In genomic region chr3:2920103-2920502, GRCh38 we compare ENCODE assay signal across 20 cellular contexts.
DNase-seq lines count a peak whose midpoint lies in the region; ATAC-seq and TF ChIP-seq lines count a peak whose summit lies in the region.
"Had no signal": no experiment of that assay in that cellular context is flagged by ENCODE, and none has a peak within 500 bp of the region (broad histone marks: within the 10 kb centered on the region; RNA-seq: fewer than 3 reads in every experiment).

No MANE protein-coding gene starts in this region.

- ATAC-seq in GM18502 (IDR thresholded peaks at IDR 0.05; ENCODE audit: poor library complexity, unreplicated experiment) (peak; percentile 71), GM21360 (IDR thresholded peaks at IDR 0.05; ENCODE audit: unreplicated experiment) (peak; percentile 58), HG02678 (IDR thresholded peaks at IDR 0.05; ENCODE audit: unreplicated experiment) (peak; percentile 50), HG03457 (IDR thresholded peaks at IDR 0.05; ENCODE audit: unreplicated experiment) (peak; percentile 76), GM19328 (IDR thresholded peaks at IDR 0.05; ENCODE audit: unreplicated experiment) (no peak)
- ATAC-seq: CD8-positive, alpha-beta T cell; effector memory CD8-positive, alpha-beta T cell; heart right ventricle had no signal

- TF ChIP-seq CTCF in lower leg skin (IDR thresholded peaks at IDR 0.05): no peak

- no peak for TF ChIP-seq POLR2A in lower leg skin (IDR thresholded peaks at IDR 0.05)

- H3K4me3 ChIP-seq in lower leg skin (ENCODE audit: low read depth, poor library complexity, severe bottlenecking): no peak overlapping the region
- H3K4me3 ChIP-seq: heart right ventricle, lung, sigmoid colon, SJSA1, stomach had no signal

- intact Hi-C loops in lower leg skin (cut with DNase I; ENCODE audit: low total_unique reads): no loop called here

- 95 to 98% methylated on average over 1 of the region's 1 CpG for WGBS in lower leg skin, 2 donors

- DNase-seq in lower leg skin (ENCODE audit: low spot score in 2 of 2) (no peak), NCI-H146 treated with DMSO at 0.1 percent for 48 hours (lab: John Stamatoyannopoulos, UW; ENCODE audit: unreplicated experiment) (no peak), dedifferentiated amniotic fluid mesenchymal stem cell (ENCODE audit: extremely low spot score) (no peak)
- DNase-seq: anterior cingulate cortex; CD8-positive, alpha-beta T cell; DND-41; effector memory CD8-positive, alpha-beta T cell; heart right ventricle; NCI-H1417; NCI-H69; OCI-M1; sigmoid colon; stomach had no signal
